37 cellular contexts compared by ENCODE assay signal in the genomic region with DNA sequence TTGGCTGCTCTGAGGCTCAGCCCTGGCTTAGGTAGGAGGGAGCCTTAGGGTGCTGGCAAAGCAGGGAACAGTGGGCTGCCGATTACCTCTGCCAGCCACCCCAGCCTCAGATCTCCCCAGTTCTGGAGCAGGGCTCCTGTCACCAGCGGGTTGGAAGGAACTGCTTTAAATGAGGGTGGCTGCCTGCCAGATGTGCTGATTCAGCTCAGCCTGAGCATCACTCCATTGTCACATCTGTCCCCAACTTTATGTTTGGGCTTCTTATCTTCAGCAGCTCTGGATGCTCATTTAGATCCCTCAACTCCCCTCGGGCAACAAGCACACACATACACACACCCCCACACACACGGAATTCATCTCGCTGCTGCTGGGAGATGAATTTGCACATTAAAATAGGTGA. TPM values are rescaled to one million over a fixed set of nuclear protein-coding genes. Genes with fewer than 3 reads are reported as not detected.
"Had no signal": no experiment of that assay in that cellular context is flagged by ENCODE, and none has a peak within 500 bp of the region (broad histone marks: within the 10 kb centered on the region; RNA-seq: fewer than 3 reads in every experiment).

No MANE protein-coding gene starts in this region.

- H3K27me3 Mint-ChIP-seq: activated naive CD8-positive, alpha-beta T cell treated with anti-CD3 and anti-CD28 coated beads for 36 hours; brain; naive thymus-derived CD8-positive, alpha-beta T cell; stimulated activated naive CD8-positive, alpha-beta T cell treated with anti-CD3 and anti-CD28 coated beads, Interleukin-15, Interleukin-2, amounts not matched to agents 100 ng/mL and 50 ng/mL, for 24 hours; type B pancreatic cell had no signal

- H3K4me3 ChIP-seq: ascending aorta, cardiac muscle cell, coronary artery, dorsolateral prefrontal cortex, gastroesophageal sphincter, heart left ventricle, pancreas, psoas muscle, sigmoid colon, vagina had no signal

- H3K9me3 Mint-ChIP-seq: activated naive CD4-positive, alpha-beta T cell treated with anti-CD3 and anti-CD28 coated beads for 36 hours; activated naive CD8-positive, alpha-beta T cell treated with anti-CD3 and anti-CD28 coated beads for 36 hours; activated T-helper 1 cell treated with anti-CD3 and anti-CD28 coated beads, Interleukin-12 subunit alpha, Interleukin-12 subunit beta, Interleukin-2, Interleukin-4 antibody, amounts not matched to agents 30 ng/mL and 10 ng/mL and 1 ng/mL, durations not matched to agents 14 hours and 24 hours and 36 hours; brain; immature natural killer cell; mesothelial cell of epicardium; naive thymus-derived CD8-positive, alpha-beta T cell; neural crest cell; stimulated activated effector memory CD8-positive, alpha-beta T cell treated with anti-CD3 and anti-CD28 coated beads, Interleukin-12 subunit alpha, Interleukin-12 subunit beta, amount 100 ng/mL, for 72 hours; stimulated activated naive CD8-positive, alpha-beta T cell treated with anti-CD3 and anti-CD28 coated beads, Interleukin-15, Interleukin-2, amounts not matched to agents 100 ng/mL and 50 ng/mL, for 24 hours; type B pancreatic cell had no signal

- ATAC-seq: activated CD4-positive, CD25-positive, alpha-beta regulatory T cell treated with anti-CD3 and anti-CD28 coated beads, Interleukin-2, amount 50 U/mL, for 24 hours; gastroesophageal sphincter; heart left ventricle; left colon; naive thymus-derived CD8-positive, alpha-beta T cell; pancreas; psoas muscle; stimulated activated effector memory CD8-positive, alpha-beta T cell treated with anti-CD3 and anti-CD28 coated beads, Interleukin-12 subunit alpha, Interleukin-12 subunit beta, amount 100 ng/mL, for 72 hours had no signal

- H3K9me3 ChIP-seq: ascending aorta, gastroesophageal sphincter, heart left ventricle, pancreas, psoas muscle, sigmoid colon, vagina had no signal

- H3K4me1 Mint-ChIP-seq: neural crest cell had no signal

- H3K4me1 ChIP-seq: ascending aorta, gastroesophageal sphincter, heart left ventricle, pancreas, psoas muscle, sigmoid colon, vagina had no signal

- H3K27me3 ChIP-seq: ascending aorta, cardiac muscle cell, dorsolateral prefrontal cortex, gastroesophageal sphincter, heart left ventricle, pancreas, sigmoid colon, vagina had no signal

- H3K4me3 Mint-ChIP-seq: activated naive CD4-positive, alpha-beta T cell treated with anti-CD3 and anti-CD28 coated beads for 36 hours; activated naive CD8-positive, alpha-beta T cell treated with anti-CD3 and anti-CD28 coated beads for 36 hours; activated T-helper 1 cell treated with anti-CD3 and anti-CD28 coated beads, Interleukin-12 subunit alpha, Interleukin-12 subunit beta, Interleukin-2, Interleukin-4 antibody, amounts not matched to agents 30 ng/mL and 10 ng/mL and 1 ng/mL, durations not matched to agents 14 hours and 24 hours and 36 hours; brain; immature natural killer cell; mesothelial cell of epicardium; naive thymus-derived CD8-positive, alpha-beta T cell; neural crest cell; stimulated activated effector memory CD8-positive, alpha-beta T cell treated with anti-CD3 and anti-CD28 coated beads, Interleukin-12 subunit alpha, Interleukin-12 subunit beta, amount 100 ng/mL, for 72 hours; stimulated activated naive CD8-positive, alpha-beta T cell treated with anti-CD3 and anti-CD28 coated beads, Interleukin-15, Interleukin-2, amounts not matched to agents 100 ng/mL and 50 ng/mL, for 24 hours; type B pancreatic cell had no signal

- H3K36me3 ChIP-seq: cardiac muscle cell, WERI-Rb-1 had no signal

- H3K27ac Mint-ChIP-seq: activated naive CD4-positive, alpha-beta T cell treated with anti-CD3 and anti-CD28 coated beads for 36 hours; activated naive CD8-positive, alpha-beta T cell treated with anti-CD3 and anti-CD28 coated beads for 36 hours; activated T-helper 1 cell treated with anti-CD3 and anti-CD28 coated beads, Interleukin-12 subunit alpha, Interleukin-12 subunit beta, Interleukin-2, Interleukin-4 antibody, amounts not matched to agents 30 ng/mL and 10 ng/mL and 1 ng/mL, durations not matched to agents 14 hours and 24 hours and 36 hours; brain; immature natural killer cell; mesothelial cell of epicardium; stimulated activated naive CD8-positive, alpha-beta T cell treated with anti-CD3 and anti-CD28 coated beads, Interleukin-15, Interleukin-2, amounts not matched to agents 100 ng/mL and 50 ng/mL, for 24 hours; type B pancreatic cell had no signal

- H3K27ac ChIP-seq: ascending aorta, cardiac muscle cell, coronary artery, dorsolateral prefrontal cortex, gastroesophageal sphincter, heart left ventricle, pancreas, psoas muscle, sigmoid colon, vagina, WERI-Rb-1 had no signal

- DNase-seq: activated CD4-positive, alpha-beta T cell treated with anti-CD3 and anti-CD28 coated beads for 48 hours; activated CD4-positive, alpha-beta T cell treated with anti-CD3 and anti-CD28 coated beads, Interleukin-2, amount 50 U/mL, for 48 hours; activated CD8-positive, alpha-beta memory T cell treated with anti-CD3 and anti-CD28 coated beads, Interleukin-2, amount 50 U/mL, for 4 hours; activated effector memory CD4-positive, alpha-beta T cell treated with anti-CD3 and anti-CD28 coated beads, Interleukin-2, amount 50 U/mL, for 16 hours; activated naive CD4-positive, alpha-beta T cell treated with anti-CD3 and anti-CD28 coated beads for 36 hours; activated naive CD8-positive, alpha-beta T cell treated with anti-CD3 and anti-CD28 coated beads for 36 hours; activated T-cell treated with anti-CD3 and anti-CD28 coated beads, Interleukin-2, amount 50 U/mL, for 1 hour; cerebellar nuclear complex; effector memory CD4-positive, alpha-beta T cell; erythroblast; heart left ventricle; immature natural killer cell; kidney; left colon; mammary epithelial cell; naive thymus-derived CD8-positive, alpha-beta T cell; pancreas; psoas muscle; sigmoid colon; small intestine; stimulated activated CD4-positive, alpha-beta T cell treated with anti-CD3 and anti-CD28 coated beads, Interleukin-4, amount 100 ng/mL, for 24 hours; WERI-Rb-1 had no signal

- H3K36me3 Mint-ChIP-seq: brain had no signal

RNA-seq across cellular contexts. Expression of gene ANKK1, which starts 16.9 kb away (rescaled TPM):
- total RNA-seq: activated T-helper 1 cell treated with anti-CD3 and anti-CD28 coated beads, Interleukin-12 subunit alpha, Interleukin-12 subunit beta, Interleukin-2, Interleukin-4 antibody, amounts not matched to agents 30 ng/mL and 10 ng/mL and 1 ng/mL, durations not matched to agents 14 hours and 24 hours and 36 hours; ascending aorta; fibroblast of lung had no signal
- polyA plus RNA-seq: cardiac muscle cell; fibroblast of lung; immature natural killer cell; naive thymus-derived CD8-positive, alpha-beta T cell had no signal
